ENCODE assay signal across 1 cellular context in genomic region chr12:115433014-115433634, GRCh38.
TF ChIP-seq lines count a peak whose summit lies in the region.

No MANE protein-coding gene starts in this region.

TF ChIP-seq in HepG2, 621 proteins besides CTCF, POLR2A, EP300 and RAD21 (continued from another document and continues in another):
- TF ChIP-seq ZNF577 (CRISPR knock-in tag; IDR thresholded peaks at IDR 0.05; ENCODE audit: borderline replicate concordance, low read depth) (no peak), ATF1 (CRISPR knock-in tag; IDR thresholded peaks at IDR 0.05) (peak; percentile 30; the same call in 1 of the 2 replicates), ZNF430 (CRISPR knock-in tag; IDR thresholded peaks at IDR 0.05) (no peak), GMEB1 (CRISPR knock-in tag; IDR thresholded peaks at IDR 0.05; ENCODE audit: borderline replicate concordance) (no peak), HNF1B (CRISPR knock-in tag; IDR thresholded peaks at IDR 0.05) (no peak), ZMYM3 (CRISPR knock-in tag; IDR thresholded peaks at IDR 0.05) (no peak), POGK (CRISPR knock-in tag; conservative IDR thresholded peaks at IDR 0.05) (no peak), ZNF441 (CRISPR knock-in tag; IDR thresholded peaks at IDR 0.05; ENCODE audit: borderline replicate concordance) (no peak), HHEX (CRISPR knock-in tag; IDR thresholded peaks at IDR 0.05) (peak; percentile 44; the same call in 1 of the 2 replicates), HMGXB3 (CRISPR knock-in tag; IDR thresholded peaks at IDR 0.05; ENCODE audit: borderline replicate concordance) (no peak), ZBTB33 (CRISPR knock-in tag; IDR thresholded peaks at IDR 0.05) (no peak), NR2F2 (IDR thresholded peaks at IDR 0.05; ENCODE audit: borderline replicate concordance, low read depth) (peak; percentile 83; the same call in 1 of the 2 replicates), FOXA3 (CRISPR knock-in tag; IDR thresholded peaks at IDR 0.05) (peak; percentile 89), IRX3 (CRISPR knock-in tag; IDR thresholded peaks at IDR 0.05; ENCODE audit: borderline replicate concordance, low read depth) (no peak), ZBTB4 (CRISPR knock-in tag; IDR thresholded peaks at IDR 0.05; ENCODE audit: borderline replicate concordance) (no peak), ZBTB3 (CRISPR knock-in tag; IDR thresholded peaks at IDR 0.05; ENCODE audit: borderline replicate concordance, low read depth) (no peak), BRF2 (CRISPR knock-in tag; IDR thresholded peaks at IDR 0.05) (no peak), ZNF136 (CRISPR knock-in tag; IDR thresholded peaks at IDR 0.05; ENCODE audit: low read depth) (0 out of 2 replicates have a peak, but pooled peaks have one; percentile 73), LBX2 (CRISPR knock-in tag; IDR thresholded peaks at IDR 0.05; ENCODE audit: borderline replicate concordance) (no peak), NPAS2 (CRISPR knock-in tag; IDR thresholded peaks at IDR 0.05; ENCODE audit: borderline replicate concordance) (no peak), PCBP2 (optimal IDR thresholded peaks at IDR 0.05; ENCODE audit: low read depth, low read length, poor library complexity, severe bottlenecking) (no peak), ZBTB39 (CRISPR knock-in tag; IDR thresholded peaks at IDR 0.05) (no peak), SIX1 (CRISPR knock-in tag; IDR thresholded peaks at IDR 0.05; ENCODE audit: borderline replicate concordance) (no peak), MIER3 (CRISPR knock-in tag; IDR thresholded peaks at IDR 0.05; ENCODE audit: borderline replicate concordance) (peak; percentile 78; the same call in 1 of the 2 replicates), SP1 (IDR thresholded peaks at IDR 0.05) (no peak), SP1 (CRISPR knock-in tag; IDR thresholded peaks at IDR 0.05) (no peak), ZBTB20 (CRISPR knock-in tag; IDR thresholded peaks at IDR 0.05; ENCODE audit: borderline replicate concordance, low read depth) (no peak), ZNF567 (CRISPR knock-in tag; IDR thresholded peaks at IDR 0.05; ENCODE audit: borderline replicate concordance) (no peak), FOXP1 (IDR thresholded peaks at IDR 0.05) (no peak), FOXP1 (CRISPR knock-in tag; IDR thresholded peaks at IDR 0.05) (peak; percentile 87), ZNF362 (CRISPR knock-in tag; IDR thresholded peaks at IDR 0.05; ENCODE audit: borderline replicate concordance) (no peak), ZNF264 (CRISPR knock-in tag; IDR thresholded peaks at IDR 0.05) (no peak), CERS6 (CRISPR knock-in tag; IDR thresholded peaks at IDR 0.05) (no peak), MAF1 (CRISPR knock-in tag; IDR thresholded peaks at IDR 0.05; ENCODE audit: borderline replicate concordance) (no peak), NFE2L2 (IDR thresholded peaks at IDR 0.05; ENCODE audit: low read length) (no peak), ZNF350 (CRISPR knock-in tag; IDR thresholded peaks at IDR 0.05; ENCODE audit: borderline replicate concordance, low read depth) (peak; percentile 73; the same call in 1 of the 2 replicates), MEIS1 (CRISPR knock-in tag; IDR thresholded peaks at IDR 0.05; ENCODE audit: borderline replicate concordance) (peak; percentile 71; the same call in 1 of the 2 replicates), IRF2 (CRISPR knock-in tag; IDR thresholded peaks at IDR 0.05) (peak; percentile 64; the same call in 1 of the 2 replicates), KDM5A (IDR thresholded peaks at IDR 0.05; ENCODE audit: borderline replicate concordance, low read length) (no peak)
